ENCODE assay signal across 11 cellular contexts in genomic region chr21:41865002-41865777, GRCh38. TPM values are rescaled to one million over a fixed set of nuclear protein-coding genes. Genes with fewer than 3 reads are reported as not detected.
DNase-seq lines count a peak whose midpoint lies in the region; ATAC-seq and TF ChIP-seq lines count a peak whose summit lies in the region.
"Had no signal": no experiment of that assay in that cellular context is flagged by ENCODE, and none has a peak within 500 bp of the region (broad histone marks: within the 10 kb centered on the region; RNA-seq: fewer than 3 reads in every experiment).

No MANE protein-coding gene starts in this region.

- no peaks in the 10 kb centered on the region for H3K36me3 ChIP-seq in ovary

- DNase-seq in memory B cell (ENCODE audit: low spot score in 2 of 2) (no peak), ovary (no peak), NCI-H345 treated with DMSO at 0.1 percent for 48 hours (lab: John Stamatoyannopoulos, UW; ENCODE audit: unreplicated experiment) (no peak), NCI-H1048 (lab: John Stamatoyannopoulos, UW) (no peak), NCI-H1694 treated with DMSO at 0.1 percent for 48 hours (lab: John Stamatoyannopoulos, UW) (no peak)
- DNase-seq: cortex of kidney, NCI-H1436 treated with DMSO at 0.1 percent for 48 hours had no signal

- H3K9me3 ChIP-seq in ovary, result no peaks in the 10 kb centered on the region

- TF ChIP-seq CTCF in ovary (IDR thresholded peaks at IDR 0.05), result no peak

- H3K4me1 ChIP-seq in ovary (ENCODE audit: insufficient read depth), result no peaks in the 10 kb centered on the region

- no peaks in the 10 kb centered on the region for H3K9me3 Mint-ChIP-seq in memory B cell

- H3K4me3 ChIP-seq in ovary, result no peak overlapping the region

- TF ChIP-seq EP300 in ovary (IDR thresholded peaks at IDR 0.05), result no peak

- no peaks in the 10 kb centered on the region for H3K36me3 Mint-ChIP-seq in memory B cell

- H3K4me1 Mint-ChIP-seq in memory B cell, result peaks cover 43% of the 10 kb centered on the region

- ATAC-seq in GM18505 (IDR thresholded peaks at IDR 0.05; ENCODE audit: unreplicated experiment), result peak; percentile 42
- ATAC-seq in GM21367 (IDR thresholded peaks at IDR 0.05; ENCODE audit: unreplicated experiment), result peak; percentile 40
- ATAC-seq in HG03432 (IDR thresholded peaks at IDR 0.05; ENCODE audit: unreplicated experiment), result peak; percentile 70
- peak; percentile 40 for ATAC-seq in memory B cell (ENCODE audit: low read depth)

- peaks cover 5% of the 10 kb centered on the region for H3K27me3 Mint-ChIP-seq in memory B cell

- peak overlapping the region; percentile 74 for H3K27ac Mint-ChIP-seq in memory B cell

- peak; percentile 41 for TF ChIP-seq POLR2A in GM18505 (IDR thresholded peaks at IDR 0.05; ENCODE audit: borderline replicate concordance, extremely low read depth, insufficient read depth, insufficient read length)
- no peak for TF ChIP-seq POLR2A in ovary (IDR thresholded peaks at IDR 0.05)

- no peaks in the 10 kb centered on the region for H3K27me3 ChIP-seq in ovary

- no peak overlapping the region for H3K27ac ChIP-seq in ovary
- H3K27ac ChIP-seq: VCaP had no signal

- intact Hi-C loops in ovary (cut with DNase I), result no loop called here

- 80 to 87% (median 80%) methylated on average over 14 to 15 of the region's 15 CpGs for WGBS in ovary, 3 donors

- peak overlapping the region; percentile 81 for H3K4me3 Mint-ChIP-seq in memory B cell

RNA-seq across cellular contexts. Expression of gene PRDM15, which starts 14.0 kb away (rescaled TPM):
- 10 to 100 TPM in 1 of 7 donors, 1 to 10 TPM in 6; 5.2 to 10.9 (median 6.0) TPM for total RNA-seq in ovary
- 1 to 10 TPM; 2.0 to 2.2 TPM for polyA plus RNA-seq in ovary
